ENCODE assay signal across 5 cellular contexts in the genomic region with DNA sequence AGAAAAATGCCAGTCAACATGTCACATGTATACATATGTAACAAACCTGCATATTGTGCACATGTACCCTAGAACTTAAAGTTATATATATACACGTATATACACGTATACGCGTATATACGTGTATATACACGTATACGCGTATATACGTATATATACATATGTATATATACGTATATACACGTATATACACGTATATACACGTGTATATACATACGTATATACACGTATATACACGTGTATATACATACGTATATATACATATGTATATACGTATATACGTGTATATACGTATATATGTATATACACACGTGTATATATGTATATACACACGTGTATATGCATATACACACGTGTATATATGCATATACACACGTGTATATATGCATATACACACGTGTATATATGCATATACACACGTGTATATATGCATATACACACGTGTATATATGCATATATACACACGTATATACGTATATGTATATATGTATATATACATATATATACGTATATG.
DNase-seq lines count a peak whose midpoint lies in the region; ATAC-seq, FAIRE-seq and TF ChIP-seq lines count a peak whose summit lies in the region.
"Not testable (repeated sequence)": the region's sequence is repeated elsewhere in the genome, so short reads cannot be mapped to it uniquely, and the experiment has no call there.

No MANE protein-coding gene starts in this region.

- peaks cover 70% of the 10 kb centered on the region for H3K9me3 ChIP-seq in HepG2 (ENCODE audit: low read length)
- not testable (repeated sequence) for H3K9me3 ChIP-seq in pancreas; small intestine (ENCODE audit: control insufficient read depth, low read depth)

- not testable (repeated sequence) for ATAC-seq in HepG2, pancreas

- not testable (repeated sequence) for H3K4me2 ChIP-seq in HepG2 (ENCODE audit: low read depth, low read length)

- not testable (repeated sequence) for H3K9ac ChIP-seq in HepG2 (ENCODE audit: insufficient read depth, low read depth, low read length)

- not testable (repeated sequence) for H3K79me2 ChIP-seq in HepG2 (ENCODE audit: insufficient read depth, low read length)

- not testable (repeated sequence) for DNase-seq in HTR-8/SVneo (ENCODE audit: insufficient read length, low spot score); frontal cortex (ENCODE audit: low spot score in 2 of 2); HepG2 (ENCODE audit: low spot score); pancreas; small intestine

- not testable (repeated sequence) for H3K4me1 ChIP-seq in HepG2 (ENCODE audit: insufficient read depth, low read length); pancreas; small intestine (ENCODE audit: control insufficient read depth in 2 of 2, insufficient read depth in 1 of 2, low read depth in 1 of 2, low read length in 1 of 2)

- not testable (repeated sequence) for TF ChIP-seq EP300 in HepG2 (IDR thresholded peaks at IDR 0.05; ENCODE audit: low read depth in 2 of 2, low read length in 2 of 2); HepG2 (CRISPR knock-in tag; IDR thresholded peaks at IDR 0.05; ENCODE audit: borderline replicate concordance)

- intact Hi-C loops in HepG2 (cut with micrococcal nuclease; ENCODE audit: unreplicated experiment); pancreas (cut with DNase I): not testable (repeated sequence)

- not testable (repeated sequence) for H2AFZ ChIP-seq in HepG2 (ENCODE audit: low read length)

- TF ChIP-seq POLR2A in HepG2 (IDR thresholded peaks at IDR 0.05; ENCODE audit: insufficient read depth in 1 of 2, low read depth in 2 of 2, low read length in 2 of 2), result not testable (repeated sequence)

- WGBS in HepG2 (ENCODE audit: low lambda C conversion rate), result 65% methylated on average over 30 of the region's 30 CpGs
- 76 to 77% methylated on average over 30 of the region's 30 CpGs for WGBS in pancreas, 2 donors
- 81 to 89% (median 86%) methylated on average over 30 of the region's 30 CpGs for WGBS in small intestine, 3 donors

- H4K20me1 ChIP-seq in HepG2 (ENCODE audit: insufficient read depth, low read length), result not testable (repeated sequence)

- H3K36me3 ChIP-seq in HepG2 (replicated peaks in 1 of 2; ENCODE audit: control insufficient read depth in 1 of 2, insufficient read depth in 2 of 2, low read length in 2 of 2); pancreas; small intestine (ENCODE audit: control insufficient read depth in 2 of 2, insufficient read depth in 2 of 2, low read length in 2 of 2): not testable (repeated sequence)

- not testable (repeated sequence) for H3K4me3 ChIP-seq in HepG2 (replicated peaks in 1 of 3; ENCODE audit: insufficient read depth in 1 of 3, low read depth in 2 of 3, low read length in 3 of 3); pancreas; small intestine (ENCODE audit: low read depth in 1 of 2, low read length in 2 of 2)

- FAIRE-seq in HTR-8/SVneo (lab: Jason Lieb, UNC) (peak; percentile 86), frontal cortex (lab: Jason Lieb, UNC) (peak; percentile 47), pancreas (lab: Jason Lieb, UNC) (peak; percentile 90), small intestine (lab: Jason Lieb, UNC) (peak; percentile 89)
- not testable (repeated sequence) for FAIRE-seq in HepG2 (lab: Jason Lieb, UNC)

- BruUV-seq in HepG2 (replicated peaks; lab: Mats Ljungman, UMichigan), result not testable (repeated sequence)

- in situ Hi-C loops in HepG2 (cut with HindIII; ENCODE audit: extremely low pct_ligation_motif_present, low pct_unique_long_range_greater_than_20kb), result not testable (repeated sequence)

- not testable (repeated sequence) for H3K27me3 ChIP-seq in HepG2 (ENCODE audit: control insufficient read depth in 1 of 2, insufficient read depth in 2 of 2, low read length in 2 of 2); pancreas; small intestine (ENCODE audit: control insufficient read depth in 2 of 2, insufficient read depth in 2 of 2, low read length in 2 of 2)

- POLR2A ChIA-PET in HepG2 (lab: Yijun Ruan, JAX), result not testable (repeated sequence)

- not testable (repeated sequence) for TF ChIP-seq CTCF in HepG2 (CRISPR knock-in tag; IDR thresholded peaks at IDR 0.05); pancreas (IDR thresholded peaks at IDR 0.05)

- CTCF ChIA-PET in HepG2 (lab: Yijun Ruan, JAX; ENCODE audit: low intra/inter-chr PET ratio, low total read pairs), result not testable (repeated sequence)

- H3K27ac ChIP-seq in HepG2 (ENCODE audit: extremely low read length, insufficient read depth, low read length); pancreas; small intestine (ENCODE audit: low read depth in 1 of 2, low read length in 1 of 2): not testable (repeated sequence)

- not testable (repeated sequence) for TF ChIP-seq RAD21 in HepG2 (CRISPR knock-in tag; IDR thresholded peaks at IDR 0.05)

TF ChIP-seq in HepG2, 621 proteins besides CTCF, POLR2A, EP300 and RAD21:
- TF ChIP-seq, protein P1, sequence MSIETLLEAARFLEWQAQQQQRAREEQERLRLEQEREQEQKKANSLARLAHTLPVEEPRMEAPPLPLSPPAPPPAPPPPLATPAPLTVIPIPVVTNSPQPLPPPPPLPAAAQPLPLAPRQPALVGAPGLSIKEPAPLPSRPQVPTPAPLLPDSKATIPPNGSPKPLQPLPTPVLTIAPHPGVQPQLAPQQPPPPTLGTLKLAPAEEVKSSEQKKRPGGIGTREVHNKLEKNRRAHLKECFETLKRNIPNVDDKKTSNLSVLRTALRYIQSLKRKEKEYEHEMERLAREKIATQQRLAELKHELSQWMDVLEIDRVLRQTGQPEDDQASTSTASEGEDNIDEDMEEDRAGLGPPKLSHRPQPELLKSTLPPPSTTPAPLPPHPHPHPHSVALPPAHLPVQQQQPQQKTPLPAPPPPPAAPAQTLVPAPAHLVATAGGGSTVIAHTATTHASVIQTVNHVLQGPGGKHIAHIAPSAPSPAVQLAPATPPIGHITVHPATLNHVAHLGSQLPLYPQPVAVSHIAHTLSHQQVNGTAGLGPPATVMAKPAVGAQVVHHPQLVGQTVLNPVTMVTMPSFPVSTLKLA (IDR thresholded peaks at IDR 0.05), result peak; percentile 93
- not testable (repeated sequence) for TF ChIP-seq SOX13 (IDR thresholded peaks at IDR 0.05)
- peak in 1 of 2 experiments; percentile 93; a peak in 1 of 4 replicates for TF ChIP-seq SOX13 (CRISPR knock-in tag; conservative IDR thresholded peaks at IDR 0.05 in 1 of 2, IDR thresholded peaks at IDR 0.05 in 1 of 2)
TF ChIP-seq in HepG2: peak in this region for 2; not testable (repeated sequence) for 619.
